Comparison of ENCODE assay signal across 19 cellular contexts in genomic region chr20:21238400-21238799, GRCh38.
A peak's percentile ranks its signal among the peaks of the same experiment; 100 is the strongest.
DNase-seq lines count a peak whose midpoint lies in the region; ATAC-seq, FAIRE-seq and TF ChIP-seq lines count a peak whose summit lies in the region.
"Had no signal": no experiment of that assay in that cellular context is flagged by ENCODE, and none has a peak within 500 bp of the region (broad histone marks: within the 10 kb centered on the region; RNA-seq: fewer than 3 reads in every experiment).

No MANE protein-coding gene starts in this region.

- H3K4me2 ChIP-seq in astrocyte (ENCODE audit: low read length), result no peak overlapping the region
- H3K4me2 ChIP-seq: BLaER1 had no signal

- DNase-seq in Right ventricle myocardium inferior (ENCODE audit: missing footprints) (no peak), right atrium auricular region (ENCODE audit: low spot score) (no peak), astrocyte (ENCODE audit: low read depth) (no peak), left ventricle myocardium superior (peak; percentile 41), testis (peak; percentile 70)
- DNase-seq: CD4-positive, CD25-positive, alpha-beta regulatory T cell; DMS53; KBM-7; MG63; NCI-H2081; NCI-H510A; T-cell had no signal

- no peak for TF ChIP-seq POLR2A in testis (IDR thresholded peaks at IDR 0.05)

- no peaks in the 10 kb centered on the region for H3K79me2 ChIP-seq in astrocyte (ENCODE audit: insufficient read depth, low read length)

- H3K36me3 ChIP-seq in right atrium auricular region (no peaks in the 10 kb centered on the region), astrocyte (ENCODE audit: insufficient read depth, low read length) (no peaks in the 10 kb centered on the region), testis (ENCODE audit: low read depth, missing control alignments) (no peaks in the 10 kb centered on the region)
- H3K36me3 ChIP-seq: MG63, SJSA1 had no signal

- intact Hi-C loops in Right ventricle myocardium inferior (cut with DNase I) (loop anchor here (5.0 to 10.0 kb wide), 4 partner anchors 64 to 404 kb away; partner anchors contain the start of gene XRN2), left ventricle myocardium superior (cut with micrococcal nuclease) (no loop called here), testis (cut with DNase I; ENCODE audit: low total_unique reads) (no loop called here)

- TF ChIP-seq CTCF in right atrium auricular region (IDR thresholded peaks at IDR 0.05) (no peak), astrocyte (IDR thresholded peaks at IDR 0.05; ENCODE audit: insufficient read depth, low read depth, low read length) (no peak), testis (IDR thresholded peaks at IDR 0.05) (no peak)

- 61 to 66% methylated on average over 5 of the region's 5 CpGs for WGBS in testis, 2 donors

- H4K20me1 ChIP-seq in astrocyte (ENCODE audit: insufficient read depth, low read length), result no peaks in the 10 kb centered on the region
- H4K20me1 ChIP-seq: BLaER1 had no signal

- no peak overlapping the region for H3K4me3 Mint-ChIP-seq in astrocyte (ENCODE audit: unreplicated experiment)
- H3K4me3 Mint-ChIP-seq: T-cell had no signal

- ATAC-seq in Right ventricle myocardium inferior (peak; percentile 64), left ventricle myocardium superior (peak; percentile 88), HG03095 (IDR thresholded peaks at IDR 0.05; ENCODE audit: unreplicated experiment) (no peak), GM21723 (IDR thresholded peaks at IDR 0.05; ENCODE audit: unreplicated experiment) (no peak), HG02970 (IDR thresholded peaks at IDR 0.05; ENCODE audit: low FRiP score, unreplicated experiment) (no peak)
- ATAC-seq: HCT116, T-cell had no signal

- H2AFZ ChIP-seq in astrocyte (ENCODE audit: low read depth, low read length), result no peak overlapping the region

- no peaks in the 10 kb centered on the region for H3K9me3 ChIP-seq in right atrium auricular region
- H3K9me3 ChIP-seq in astrocyte (ENCODE audit: insufficient read depth, low read depth, low read length), result no peaks in the 10 kb centered on the region
- H3K9me3 ChIP-seq in testis, result no peaks in the 10 kb centered on the region
- H3K9me3 ChIP-seq: BLaER1, MG63, SJSA1 had no signal

- H3K9ac ChIP-seq in astrocyte (ENCODE audit: low read length), result no peak overlapping the region
- H3K9ac ChIP-seq: BLaER1 had no signal

- H3K4me1 ChIP-seq in right atrium auricular region, result peaks cover 0 to 8% of the 10 kb centered on the region in 2 donors
- H3K4me1 ChIP-seq in astrocyte (ENCODE audit: insufficient read depth, low read length), result no peaks in the 10 kb centered on the region
- H3K4me1 ChIP-seq in testis, result peaks cover 9% of the 10 kb centered on the region

- no peaks in the 10 kb centered on the region for H3K9me3 Mint-ChIP-seq in astrocyte (ENCODE audit: unreplicated experiment)
- H3K9me3 Mint-ChIP-seq: CD4-positive, CD25-positive, alpha-beta regulatory T cell; T-cell had no signal

- H3K27ac Mint-ChIP-seq in astrocyte (ENCODE audit: unreplicated experiment), result peak overlapping the region; percentile 42
- H3K27ac Mint-ChIP-seq: CD4-positive, CD25-positive, alpha-beta regulatory T cell; T-cell had no signal

- H3K4me3 ChIP-seq in right atrium auricular region, result no peak overlapping the region
- no peak overlapping the region for H3K4me3 ChIP-seq in astrocyte (ENCODE audit: insufficient read depth, low read depth, low read length)
- H3K4me3 ChIP-seq in testis, result no peak overlapping the region
- H3K4me3 ChIP-seq: BLaER1, MG63, SJSA1 had no signal

- no peaks in the 10 kb centered on the region for H3K4me1 Mint-ChIP-seq in astrocyte (ENCODE audit: low read depth, unreplicated experiment)

- peaks cover 4% of the 10 kb centered on the region for H3K27me3 Mint-ChIP-seq in astrocyte (ENCODE audit: low read depth, unreplicated experiment)
- H3K27me3 Mint-ChIP-seq: CD4-positive, CD25-positive, alpha-beta regulatory T cell; T-cell had no signal

- no peak overlapping the region for H3K27ac ChIP-seq in right atrium auricular region
- H3K27ac ChIP-seq in astrocyte (ENCODE audit: low read depth, low read length), result no peak overlapping the region
- no peak overlapping the region for H3K27ac ChIP-seq in testis
- H3K27ac ChIP-seq: BLaER1, SJSA1 had no signal

- FAIRE-seq in astrocyte (lab: Jason Lieb, UNC), result no peak
- FAIRE-seq: A204.1 had no signal

- H3K27me3 ChIP-seq in right atrium auricular region (no peaks in the 10 kb centered on the region), astrocyte (ENCODE audit: insufficient read depth, low read length) (no peaks in the 10 kb centered on the region), testis (no peaks in the 10 kb centered on the region)
- H3K27me3 ChIP-seq: BLaER1, MG63, SJSA1 had no signal

- H3K36me3 Mint-ChIP-seq in astrocyte (ENCODE audit: low read depth, unreplicated experiment), result peaks cover 4% of the 10 kb centered on the region

Comparison
In these comparisons a context has a peak if more than half of its experiments do, and no peak if none do; other contexts are left out.
1. DNase-seq: peak in left ventricle myocardium superior (single experiment) and testis (single experiment); none in Right ventricle myocardium inferior (single experiment), right atrium auricular region (single experiment) and astrocyte (single experiment).
2. ATAC-seq: peak in Right ventricle myocardium inferior (single experiment) and left ventricle myocardium superior (single experiment); none in HG03095 (single experiment), GM21723 (single experiment) and HG02970 (single experiment).